Comparison of ENCODE assay signal across 2 cellular contexts in genomic region chr2:26331321-26331720, GRCh38. TPM values are rescaled to one million over a fixed set of nuclear protein-coding genes. Genes with fewer than 3 reads are reported as not detected.
"Had no signal": no experiment of that assay in that cellular context is flagged by ENCODE, and none has a peak within 500 bp of the region (broad histone marks: within the 10 kb centered on the region; RNA-seq: fewer than 3 reads in every experiment).

No MANE protein-coding gene starts in this region.

RNA-seq across cellular contexts. Expression of gene ADGRF3, which starts 15.3 kb away (rescaled TPM):
- total RNA-seq: PC-3, SK-MEL-5 had no signal
